ENCODE assay signal across 30 cellular contexts in the genomic region with DNA sequence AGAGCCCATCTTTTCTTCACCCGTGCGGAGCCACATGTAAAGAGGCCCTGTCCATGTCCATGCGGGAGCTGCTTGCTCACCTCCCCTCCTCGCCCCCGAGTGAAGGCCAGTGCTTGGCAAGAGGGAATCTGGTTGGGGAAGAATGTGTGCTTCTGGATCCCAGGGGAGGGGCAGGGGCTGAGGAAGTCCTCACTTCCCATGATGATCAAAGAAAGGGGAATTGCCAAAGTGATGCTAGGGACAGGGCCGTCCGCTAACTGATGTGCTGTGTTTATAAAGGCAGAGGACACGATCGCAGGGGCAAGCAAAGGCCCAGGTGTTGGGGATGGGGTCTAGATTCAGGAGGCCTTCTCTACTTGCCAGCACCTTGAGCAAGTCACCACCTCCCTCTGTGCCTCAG.
"Had no signal": no experiment of that assay in that cellular context is flagged by ENCODE, and none has a peak within 500 bp of the region (broad histone marks: within the 10 kb centered on the region; RNA-seq: fewer than 3 reads in every experiment).

No MANE protein-coding gene starts in this region.

- H3K27me3 Mint-ChIP-seq: stimulated activated naive CD8-positive, alpha-beta T cell treated with anti-CD3 and anti-CD28 coated beads, Interleukin-15, amount 100 ng/mL, for 72 hours had no signal

- H3K27ac ChIP-seq: ovary, parathyroid adenoma, psoas muscle, right lobe of liver, sigmoid colon, thoracic aorta, thyroid gland, tibial nerve, upper lobe of left lung, uterus had no signal

- H3K9ac ChIP-seq: parathyroid adenoma had no signal

- H3K4me3 ChIP-seq: ovary, psoas muscle, right lobe of liver, sigmoid colon, thoracic aorta, thyroid gland, tibial nerve, upper lobe of left lung, uterus had no signal

- H3K9me3 ChIP-seq: ovary, psoas muscle, right lobe of liver, sigmoid colon, thoracic aorta, thyroid gland, tibial nerve, upper lobe of left lung, uterus had no signal

- H3K79me2 ChIP-seq: parathyroid adenoma had no signal

- H3K36me3 Mint-ChIP-seq: naive B cell; naive thymus-derived CD8-positive, alpha-beta T cell; natural killer cell treated with Interleukin-12 subunit alpha and Interleukin-12 subunit beta and Interleukin-15 and Interleukin-18, amount 100 ng/mL, for 72 hours; stimulated activated memory B cell treated with anti-CD40 and anti-IgM and Interleukin-4, amounts not matched to agents 10 μg/mL and 1 μg/mL and 100 μg/mL, for 72 hours had no signal

- H3K4me1 ChIP-seq: parathyroid adenoma, psoas muscle, right lobe of liver, sigmoid colon, thyroid gland, tibial nerve, upper lobe of left lung, uterus had no signal

- H2AFZ ChIP-seq: parathyroid adenoma had no signal

- H3K9me3 Mint-ChIP-seq: naive B cell; naive thymus-derived CD8-positive, alpha-beta T cell; natural killer cell treated with Interleukin-12 subunit alpha and Interleukin-12 subunit beta and Interleukin-15 and Interleukin-18, amount 100 ng/mL, for 72 hours; nephron progenitor cell; neural crest cell; stimulated activated memory B cell treated with anti-CD40 and anti-IgM and Interleukin-4, amounts not matched to agents 10 μg/mL and 1 μg/mL and 100 μg/mL, for 72 hours; stimulated activated naive CD8-positive, alpha-beta T cell treated with anti-CD3 and anti-CD28 coated beads, Interleukin-15, amount 100 ng/mL, for 72 hours had no signal

- H3K4me3 Mint-ChIP-seq: naive B cell; naive thymus-derived CD8-positive, alpha-beta T cell; natural killer cell treated with Interleukin-12 subunit alpha and Interleukin-12 subunit beta and Interleukin-15 and Interleukin-18, amount 100 ng/mL, for 72 hours; nephron progenitor cell; neural crest cell; stimulated activated memory B cell treated with anti-CD40 and anti-IgM and Interleukin-4, amounts not matched to agents 10 μg/mL and 1 μg/mL and 100 μg/mL, for 72 hours; stimulated activated naive CD8-positive, alpha-beta T cell treated with anti-CD3 and anti-CD28 coated beads, Interleukin-15, amount 100 ng/mL, for 72 hours had no signal

- FAIRE-seq: small intestine had no signal

- H3K27ac Mint-ChIP-seq: naive B cell; natural killer cell treated with Interleukin-12 subunit alpha and Interleukin-12 subunit beta and Interleukin-15 and Interleukin-18, amount 100 ng/mL, for 72 hours; nephron progenitor cell; progenitor cell of endocrine pancreas; stimulated activated memory B cell treated with anti-CD40 and anti-IgM and Interleukin-4, amounts not matched to agents 10 μg/mL and 1 μg/mL and 100 μg/mL, for 72 hours; stimulated activated naive CD8-positive, alpha-beta T cell treated with anti-CD3 and anti-CD28 coated beads, Interleukin-15, amount 100 ng/mL, for 72 hours had no signal

- ATAC-seq: naive thymus-derived CD8-positive, alpha-beta T cell; natural killer cell treated with Interleukin-12 subunit alpha and Interleukin-12 subunit beta and Interleukin-15 and Interleukin-18, amount 100 ng/mL, for 72 hours; psoas muscle; right cardiac atrium; right lobe of liver; stimulated activated memory B cell treated with anti-CD40 and anti-IgM and Interleukin-4, amounts not matched to agents 10 μg/mL and 1 μg/mL and 100 μg/mL, for 72 hours; stimulated activated naive CD8-positive, alpha-beta T cell treated with anti-CD3 and anti-CD28 coated beads, Interleukin-15, amount 100 ng/mL, for 72 hours; stimulated activated naive CD8-positive, alpha-beta T cell treated with anti-CD3 and anti-CD28 coated beads, Interleukin-15, Interleukin-2, amounts not matched to agents 100 U/mL and 50 U/mL, for 24 hours had no signal

- DNase-seq: naive B cell; naive thymus-derived CD8-positive, alpha-beta T cell; nephron progenitor cell; occipital lobe; ovary; posterior cingulate gyrus; psoas muscle; right cardiac atrium; right lobe of liver; sigmoid colon; small intestine; stimulated activated CD4-positive, alpha-beta T cell treated with anti-CD3 and anti-CD28 coated beads, Interleukin-12 subunit alpha, Interleukin-12 subunit beta, amount 100 ng/mL, for 4 hours; stimulated activated CD4-positive, alpha-beta T cell treated with anti-CD3 and anti-CD28 coated beads, Interleukin-1b, Interleukin-23, amount 100 ng/mL, for 48 hours; stimulated activated CD4-positive, alpha-beta T cell treated with anti-CD3 and anti-CD28 coated beads, Interleukin-4, amount 100 ng/mL, for 1 hour; stimulated activated CD4-positive, alpha-beta T cell treated with anti-CD3 and anti-CD28 coated beads, Interleukin-4, amount 100 ng/mL, for 4 hours; stimulated activated CD8-positive, alpha-beta memory T cell treated with anti-CD3 and anti-CD28 coated beads, Interleukin-4, amount 100 ng/mL, for 48 hours; stimulated activated naive CD4-positive, alpha-beta T cell; stimulated activated naive CD8-positive, alpha-beta T cell treated with anti-CD3 and anti-CD28 coated beads, Interleukin-15, amount 100 ng/mL, for 72 hours; stimulated activated naive CD8-positive, alpha-beta T cell treated with anti-CD3 and anti-CD28 coated beads, Interleukin-15, Interleukin-2, amounts not matched to agents 100 U/mL and 50 U/mL, for 24 hours; thyroid gland; trophoblast cell; upper lobe of left lung; uterus had no signal

- H3K4me1 Mint-ChIP-seq: naive B cell; naive thymus-derived CD8-positive, alpha-beta T cell; neural crest cell; stimulated activated memory B cell treated with anti-CD40 and anti-IgM and Interleukin-4, amounts not matched to agents 10 μg/mL and 1 μg/mL and 100 μg/mL, for 72 hours; stimulated activated naive CD8-positive, alpha-beta T cell treated with anti-CD3 and anti-CD28 coated beads, Interleukin-15, amount 100 ng/mL, for 72 hours had no signal

- H3K36me3 ChIP-seq: ovary, right lobe of liver, sigmoid colon, thoracic aorta, thyroid gland, tibial nerve, upper lobe of left lung, uterus had no signal

- H3K27me3 ChIP-seq: ovary, right lobe of liver, sigmoid colon, thyroid gland, upper lobe of left lung, uterus had no signal
